In genomic region chr17:67366193-67367157, GRCh38 we compare ENCODE assay signal across 8 cellular contexts. TPM values are rescaled to one million over a fixed set of nuclear protein-coding genes. Genes with fewer than 3 reads are reported as not detected.
DNase-seq lines count a peak whose midpoint lies in the region; ATAC-seq and TF ChIP-seq lines count a peak whose summit lies in the region.

Gene PSMD12, minus strand, starts transcription at chr17:67366577. Its CDS starts 58 bp downstream, at chr17:67366519.

- H3K27me3 Mint-ChIP-seq in naive thymus-derived CD8-positive, alpha-beta T cell = no peaks in the 10 kb centered on the region

- H3K27ac ChIP-seq in fibroblast of lung (ENCODE audit: insufficient read depth, low read length) = peak within 1 kb of the TSS; percentile 99

- DNase-seq in Daoy (ENCODE audit: low read depth) (peak; percentile 95), Kasumi-1 (lab: John Stamatoyannopoulos, UW) (peak; percentile 94 to 95), RKO (ENCODE audit: low spot score) (peak; percentile 93), fibroblast of lung (ENCODE audit: low read depth in 2 of 2) (peak; percentile 85 to 91)
- peak; percentile 87 to 91 for DNase-seq in activated T-helper 1 cell treated with anti-CD3 and anti-CD28 coated beads, Interleukin-2, amount 50 U/mL, for 16 hours (ENCODE audit: low read depth in 1 of 2, low spot score in 1 of 2)
- DNase-seq in naive thymus-derived CD8-positive, alpha-beta T cell = peak; percentile 86 to 94 (median 93)
- DNase-seq in stimulated activated naive CD4-positive, alpha-beta T cell (lab: John Stamatoyannopoulos, UW) = peak; percentile 85 to 94 (median 92)

- H3K9me3 Mint-ChIP-seq in naive thymus-derived CD8-positive, alpha-beta T cell = no peaks in the 10 kb centered on the region

- H3K9me3 ChIP-seq in fibroblast of lung (ENCODE audit: control insufficient read depth, insufficient read depth, low read depth, low read length) = no peaks in the 10 kb centered on the region

- peak; percentile 88 for ATAC-seq in GM21825 (IDR thresholded peaks at IDR 0.05; ENCODE audit: unreplicated experiment)
- peak; percentile 92 to 98 for ATAC-seq in naive thymus-derived CD8-positive, alpha-beta T cell

- peak within 1 kb of the TSS; percentile 100 for H3K9ac ChIP-seq in fibroblast of lung (ENCODE audit: insufficient read depth, low read length)

- POLR2A ChIA-PET in naive thymus-derived CD8-positive, alpha-beta T cell (lab: Charles Lee) = interaction anchor here (1.0 to 7.8 kb wide), 5 partner anchors 11 to 1146 kb away, joined by 3 to 53 read pairs (median 4); partner anchors contain the start of genes NOL11, PITPNC1 and PRKAR1A

- peaks cover 12% of the 10 kb centered on the region for H3K4me1 ChIP-seq in fibroblast of lung (ENCODE audit: control insufficient read depth, extremely low read depth, insufficient read depth, low read length)

- peak within 1 kb of the TSS; percentile 94 to 100 (median 98) for H3K4me3 ChIP-seq in fibroblast of lung (replicated peaks in 1 of 4; ENCODE audit: control extremely low read depth in 1 of 4, insufficient read depth in 1 of 4, low read depth in 3 of 4, low read length in 4 of 4)

- peak within 1 kb of the TSS; percentile 91 for H2AFZ ChIP-seq in fibroblast of lung (ENCODE audit: low read length)

- peak within 1 kb of the TSS; percentile 84 to 100 (median 98) for H3K27ac Mint-ChIP-seq in naive thymus-derived CD8-positive, alpha-beta T cell

- no peaks in the 10 kb centered on the region for H3K36me3 ChIP-seq in fibroblast of lung (ENCODE audit: control insufficient read depth, insufficient read depth, low read length)

- H3K4me2 ChIP-seq in fibroblast of lung (ENCODE audit: extremely low read depth, insufficient read depth, low read length) = peak within 1 kb of the TSS; percentile 92

- H3K27me3 ChIP-seq in fibroblast of lung (ENCODE audit: control insufficient read depth, insufficient read depth, low read length) = no peaks in the 10 kb centered on the region

- peak within 1 kb of the TSS; percentile 87 to 100 (median 96) for H3K4me3 Mint-ChIP-seq in naive thymus-derived CD8-positive, alpha-beta T cell

- H3K4me1 Mint-ChIP-seq in naive thymus-derived CD8-positive, alpha-beta T cell = peaks cover 24 to 51% (median 48%) of the 10 kb centered on the region in 4 donors

- peaks cover 0 to 33% (median 3%) of the 10 kb centered on the region in 3 donors for H3K36me3 Mint-ChIP-seq in naive thymus-derived CD8-positive, alpha-beta T cell

- no peak for TF ChIP-seq CTCF in fibroblast of lung (conservative IDR thresholded peaks at IDR 0.05 in 1 of 2, IDR thresholded peaks at IDR 0.05 in 1 of 2; ENCODE audit: low read depth in 1 of 2, low read length in 2 of 2)

- peaks cover 49% of the 10 kb centered on the region for H3K79me2 ChIP-seq in fibroblast of lung (ENCODE audit: control insufficient read depth, insufficient read depth, low read length)

- H4K20me1 ChIP-seq in fibroblast of lung (ENCODE audit: control insufficient read depth, extremely low read depth, insufficient read depth, low read length) = no peaks in the 10 kb centered on the region

RNA-seq across cellular contexts. Expression of gene PSMD12, which starts in this region (rescaled TPM):
- total RNA-seq in Daoy (2014; rRNA removed; shearing (Covaris generic)) = 77.3 and 78.0 TPM in 2 replicates
- 19.3 and 21.3 TPM in 2 replicates for total RNA-seq in fibroblast of lung
- 66.2 and 74.2 TPM in 2 replicates for polyA plus RNA-seq in fibroblast of lung
- polyA plus RNA-seq in fibroblast of lung (2012) = 45.6 and 55.4 TPM in 2 replicates
- 7.7 and 12.0 TPM in 2 replicates for polyA minus RNA-seq in fibroblast of lung (ENCODE audit: low replicate concordance)
- 10 to 100 TPM; 44.6 to 45.4 TPM for total RNA-seq in naive thymus-derived CD8-positive, alpha-beta T cell
- polyA plus RNA-seq in naive thymus-derived CD8-positive, alpha-beta T cell = 10 to 100 TPM; 32.0 to 33.0 (median 32.5) TPM

Comparison
In these comparisons a context has a peak if more than half of its experiments do, and no peak if none do; other contexts are left out.
1. Peak in every context shown above with its lines: DNase-seq, ATAC-seq, H3K4me3 ChIP-seq and H3K27ac ChIP-seq.